ENCODE assay signal across 1 cellular context in the genomic region with DNA sequence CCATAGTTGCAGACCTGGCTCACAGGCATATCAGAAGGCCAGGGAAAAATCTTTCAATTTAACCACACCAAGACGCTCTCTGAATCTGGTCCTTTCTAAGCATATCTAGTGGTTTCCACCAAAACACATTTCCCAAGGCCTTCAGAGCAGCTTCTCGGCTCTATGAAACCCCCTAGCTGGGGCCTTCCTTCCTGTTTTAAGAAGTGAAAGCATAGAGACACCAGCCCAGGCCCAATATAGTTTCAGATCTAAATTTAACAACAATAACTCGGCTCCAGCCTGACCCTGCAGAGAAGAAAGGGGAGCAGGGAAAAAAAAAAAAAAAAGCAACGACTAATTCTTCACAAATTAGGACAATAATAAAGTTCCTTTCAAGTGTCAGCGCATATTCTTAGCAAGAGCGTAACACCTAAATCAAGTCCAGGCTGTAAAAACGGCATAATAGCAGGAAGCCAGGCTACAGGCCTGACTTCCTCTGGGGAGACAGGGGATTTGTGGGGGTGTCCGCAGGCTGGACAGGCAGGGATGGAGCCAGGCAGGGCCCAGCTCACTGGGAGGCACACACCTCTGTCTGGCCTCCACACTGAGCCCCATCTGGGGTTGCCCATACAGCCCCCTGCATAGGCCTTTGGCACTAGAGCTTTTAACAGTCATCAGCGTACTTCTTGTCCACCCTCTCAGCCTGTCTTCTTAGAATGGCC.
TF ChIP-seq lines count a peak whose summit lies in the region.

No MANE protein-coding gene starts in this region.

TF ChIP-seq in WTC11, 78 proteins besides CTCF, POLR2A, EP300 and RAD21 (continued from another document):
- TF ChIP-seq ZNF138 (CRISPR knock-in tag; conservative IDR thresholded peaks at IDR 0.05), result no peak
